27 cellular contexts compared by ENCODE assay signal in the genomic region with DNA sequence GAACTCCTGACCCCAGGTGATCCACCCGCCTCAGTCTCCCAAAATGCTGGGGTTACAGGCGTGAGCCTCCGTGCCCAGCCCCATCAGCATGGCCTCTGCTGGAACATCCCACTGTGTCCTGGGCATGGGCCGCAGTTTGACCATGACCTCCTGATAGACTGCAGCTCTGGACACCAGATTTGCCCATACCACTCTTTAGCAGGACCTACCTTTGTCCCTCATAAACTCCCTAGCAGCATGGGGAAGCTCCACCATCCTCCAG.
"Had no signal": no experiment of that assay in that cellular context is flagged by ENCODE, and none has a peak within 500 bp of the region (broad histone marks: within the 10 kb centered on the region; RNA-seq: fewer than 3 reads in every experiment).

No MANE protein-coding gene starts in this region.

- H3K27ac ChIP-seq: ovary, parathyroid adenoma, psoas muscle, right lobe of liver, sigmoid colon, stomach, thoracic aorta, thyroid gland, tibial nerve, upper lobe of left lung, vagina had no signal

- H3K9ac ChIP-seq: parathyroid adenoma had no signal

- DNase-seq: naive thymus-derived CD4-positive, alpha-beta T cell; natural killer cell; occipital lobe; ovary; psoas muscle; right cardiac atrium; right lobe of liver; sigmoid colon; small intestine; stimulated activated CD4-positive, alpha-beta T cell treated with anti-CD3 and anti-CD28 coated beads, Interleukin-15, amount 100 ng/mL, for 24 hours; stimulated activated CD4-positive, alpha-beta T cell treated with anti-CD3 and anti-CD28 coated beads, Interleukin-2, amount 100 ng/mL, for 24 hours; stimulated activated CD4-positive, alpha-beta T cell treated with anti-CD3 and anti-CD28 coated beads, Interleukin-2, amount 100 ng/mL, for 48 hours; stimulated activated CD4-positive, alpha-beta T cell treated with anti-CD3 and anti-CD28 coated beads, Interleukin-4, amount 100 ng/mL, for 24 hours; stimulated activated naive B cell treated with anti-CD40 and anti-IgM and Interleukin-4, amounts not matched to agents 10 μg/mL and 1 μg/mL and 100 μg/mL, for 72 hours; stimulated activated naive CD4-positive, alpha-beta T cell treated with Interleukin-2 at 50 U/mL for 16 hours; stomach; thyroid gland; trophoblast cell had no signal

- H3K36me3 ChIP-seq: ovary, right lobe of liver, sigmoid colon, stomach, thoracic aorta, thyroid gland, tibial nerve, upper lobe of left lung, vagina had no signal

- H3K79me2 ChIP-seq: parathyroid adenoma had no signal

- H3K4me3 Mint-ChIP-seq: naive thymus-derived CD4-positive, alpha-beta T cell; natural killer cell; nephron; stimulated activated effector memory CD8-positive, alpha-beta T cell treated with anti-CD3 and anti-CD28 coated beads, Interleukin-12 subunit alpha, Interleukin-12 subunit beta, amount 100 ng/mL, for 72 hours; stimulated activated naive B cell treated with anti-CD40 and anti-IgM and Interleukin-4, amounts not matched to agents 10 μg/mL and 1 μg/mL and 100 μg/mL, for 72 hours; stimulated activated naive CD8-positive, alpha-beta T cell treated with anti-CD3 and anti-CD28 coated beads, Interleukin-15, Interleukin-2, amounts not matched to agents 100 ng/mL and 50 ng/mL, for 24 hours had no signal

- H3K27me3 ChIP-seq: ovary, right lobe of liver, sigmoid colon, stomach, thyroid gland, tibial nerve, upper lobe of left lung, vagina had no signal

- H3K4me3 ChIP-seq: ovary, psoas muscle, right lobe of liver, sigmoid colon, stomach, thoracic aorta, thyroid gland, tibial nerve, upper lobe of left lung, vagina had no signal

- H3K27me3 Mint-ChIP-seq: naive thymus-derived CD4-positive, alpha-beta T cell; stimulated activated naive B cell treated with anti-CD40 and anti-IgM and Interleukin-4, amounts not matched to agents 10 μg/mL and 1 μg/mL and 100 μg/mL, for 72 hours; stimulated activated naive CD8-positive, alpha-beta T cell treated with anti-CD3 and anti-CD28 coated beads, Interleukin-15, Interleukin-2, amounts not matched to agents 100 ng/mL and 50 ng/mL, for 24 hours had no signal

- H3K36me3 Mint-ChIP-seq: naive thymus-derived CD4-positive, alpha-beta T cell; natural killer cell; stimulated activated effector memory CD8-positive, alpha-beta T cell treated with anti-CD3 and anti-CD28 coated beads, Interleukin-12 subunit alpha, Interleukin-12 subunit beta, amount 100 ng/mL, for 72 hours; stimulated activated naive B cell treated with anti-CD40 and anti-IgM and Interleukin-4, amounts not matched to agents 10 μg/mL and 1 μg/mL and 100 μg/mL, for 72 hours had no signal

- H3K4me1 ChIP-seq: parathyroid adenoma, psoas muscle, sigmoid colon, tibial nerve, vagina had no signal

- H3K27ac Mint-ChIP-seq: natural killer cell; nephron; progenitor cell of endocrine pancreas; stimulated activated effector memory CD8-positive, alpha-beta T cell treated with anti-CD3 and anti-CD28 coated beads, Interleukin-12 subunit alpha, Interleukin-12 subunit beta, amount 100 ng/mL, for 72 hours; stimulated activated naive CD8-positive, alpha-beta T cell treated with anti-CD3 and anti-CD28 coated beads, Interleukin-15, Interleukin-2, amounts not matched to agents 100 ng/mL and 50 ng/mL, for 24 hours had no signal

- H3K9me3 Mint-ChIP-seq: naive thymus-derived CD4-positive, alpha-beta T cell; natural killer cell; nephron; stimulated activated naive CD8-positive, alpha-beta T cell treated with anti-CD3 and anti-CD28 coated beads, Interleukin-15, Interleukin-2, amounts not matched to agents 100 ng/mL and 50 ng/mL, for 24 hours had no signal

- H2AFZ ChIP-seq: parathyroid adenoma had no signal

- H3K4me1 Mint-ChIP-seq: naive thymus-derived CD4-positive, alpha-beta T cell; natural killer cell; stimulated activated effector memory CD8-positive, alpha-beta T cell treated with anti-CD3 and anti-CD28 coated beads, Interleukin-12 subunit alpha, Interleukin-12 subunit beta, amount 100 ng/mL, for 72 hours; stimulated activated naive B cell treated with anti-CD40 and anti-IgM and Interleukin-4, amounts not matched to agents 10 μg/mL and 1 μg/mL and 100 μg/mL, for 72 hours had no signal

- H3K9me3 ChIP-seq: ovary, psoas muscle, right lobe of liver, sigmoid colon, stomach, thoracic aorta, thyroid gland, tibial nerve, upper lobe of left lung, vagina had no signal
